ENCODE assay signal across 32 cellular contexts in genomic region chr1:191519519-191519918, GRCh38.
"Had no signal": no experiment of that assay in that cellular context is flagged by ENCODE, and none has a peak within 500 bp of the region (broad histone marks: within the 10 kb centered on the region; RNA-seq: fewer than 3 reads in every experiment).

No MANE protein-coding gene starts in this region.

- H3K36me3 ChIP-seq: gastroesophageal sphincter, heart right ventricle, neutrophil, prostate gland, sigmoid colon, tibial artery had no signal

- H3K27me3 Mint-ChIP-seq: dendritic cell treated with granulocyte-macrophage colony-stimulating factor and Interleukin-4, amounts not matched to agents 40 ng/mL and 50 ng/mL, for 4 days; memory B cell; type B pancreatic cell had no signal

- FAIRE-seq: colon had no signal

- ATAC-seq: esophagus mucosa; gastroesophageal sphincter; heart right ventricle; left lobe of liver; natural killer cell; right cardiac atrium; stimulated activated effector memory CD8-positive, alpha-beta T cell treated with anti-CD3 and anti-CD28 coated beads, Interleukin-12 subunit alpha, Interleukin-12 subunit beta, amount 100 ng/mL, for 72 hours; stimulated activated naive CD8-positive, alpha-beta T cell treated with anti-CD3 and anti-CD28 coated beads, Interleukin-15, Interleukin-2, amounts not matched to agents 100 U/mL and 50 U/mL, for 24 hours had no signal

- H3K4me1 Mint-ChIP-seq: immature natural killer cell; memory B cell; natural killer cell; neural crest cell; stimulated activated effector memory CD8-positive, alpha-beta T cell treated with anti-CD3 and anti-CD28 coated beads, Interleukin-12 subunit alpha, Interleukin-12 subunit beta, amount 100 ng/mL, for 72 hours had no signal

- H3K4me1 ChIP-seq: gastroesophageal sphincter, heart right ventricle, parathyroid adenoma, prostate gland, sigmoid colon, testis, tibial artery had no signal

- DNase-seq: effector CD8-positive, alpha-beta T cell; endodermal cell; foreskin fibroblast; glutamatergic neuron; heart right ventricle; hypothalamus; immature natural killer cell; islet precursor cell; kidney glomerular epithelial cell; natural killer cell; right cardiac atrium; sigmoid colon; stimulated activated CD4-positive, alpha-beta T cell treated with anti-CD3 and anti-CD28 coated beads, Interleukin-2, amount 100 ng/mL, for 24 hours; stimulated activated CD4-positive, alpha-beta T cell treated with anti-CD3 and anti-CD28 coated beads, Interleukin-4, amount 100 ng/mL, for 24 hours; stimulated activated naive CD8-positive, alpha-beta T cell treated with anti-CD3 and anti-CD28 coated beads, Interleukin-15, Interleukin-2, amounts not matched to agents 100 U/mL and 50 U/mL, for 24 hours; substantia nigra; testis; tibial artery had no signal

- H3K4me3 ChIP-seq: gastroesophageal sphincter, heart right ventricle, lung, prostate gland, sigmoid colon, testis, tibial artery had no signal

- H3K4me3 Mint-ChIP-seq: dendritic cell treated with granulocyte-macrophage colony-stimulating factor and Interleukin-4, amounts not matched to agents 40 ng/mL and 50 ng/mL, for 4 days; endodermal cell; immature natural killer cell; memory B cell; natural killer cell; neural crest cell; stimulated activated effector memory CD8-positive, alpha-beta T cell treated with anti-CD3 and anti-CD28 coated beads, Interleukin-12 subunit alpha, Interleukin-12 subunit beta, amount 100 ng/mL, for 72 hours; type B pancreatic cell had no signal

- H3K27me3 ChIP-seq: gastroesophageal sphincter, heart right ventricle, neutrophil, sigmoid colon, testis, tibial artery had no signal

- H3K27ac ChIP-seq: epithelial cell of prostate, gastroesophageal sphincter, heart right ventricle, neutrophil, parathyroid adenoma, prostate gland, sigmoid colon, testis, tibial artery had no signal

- H3K27ac Mint-ChIP-seq: dendritic cell treated with granulocyte-macrophage colony-stimulating factor and Interleukin-4, amounts not matched to agents 40 ng/mL and 50 ng/mL, for 4 days; endodermal cell; immature natural killer cell; memory B cell; natural killer cell; stimulated activated effector memory CD8-positive, alpha-beta T cell treated with anti-CD3 and anti-CD28 coated beads, Interleukin-12 subunit alpha, Interleukin-12 subunit beta, amount 100 ng/mL, for 72 hours; type B pancreatic cell had no signal

- H3K36me3 Mint-ChIP-seq: memory B cell; stimulated activated effector memory CD8-positive, alpha-beta T cell treated with anti-CD3 and anti-CD28 coated beads, Interleukin-12 subunit alpha, Interleukin-12 subunit beta, amount 100 ng/mL, for 72 hours; type B pancreatic cell had no signal

- H3K9me3 ChIP-seq: gastroesophageal sphincter, heart right ventricle, neutrophil, prostate gland, sigmoid colon, testis, tibial artery had no signal

- H3K9me3 Mint-ChIP-seq: endodermal cell had no signal
